In the genomic region with DNA sequence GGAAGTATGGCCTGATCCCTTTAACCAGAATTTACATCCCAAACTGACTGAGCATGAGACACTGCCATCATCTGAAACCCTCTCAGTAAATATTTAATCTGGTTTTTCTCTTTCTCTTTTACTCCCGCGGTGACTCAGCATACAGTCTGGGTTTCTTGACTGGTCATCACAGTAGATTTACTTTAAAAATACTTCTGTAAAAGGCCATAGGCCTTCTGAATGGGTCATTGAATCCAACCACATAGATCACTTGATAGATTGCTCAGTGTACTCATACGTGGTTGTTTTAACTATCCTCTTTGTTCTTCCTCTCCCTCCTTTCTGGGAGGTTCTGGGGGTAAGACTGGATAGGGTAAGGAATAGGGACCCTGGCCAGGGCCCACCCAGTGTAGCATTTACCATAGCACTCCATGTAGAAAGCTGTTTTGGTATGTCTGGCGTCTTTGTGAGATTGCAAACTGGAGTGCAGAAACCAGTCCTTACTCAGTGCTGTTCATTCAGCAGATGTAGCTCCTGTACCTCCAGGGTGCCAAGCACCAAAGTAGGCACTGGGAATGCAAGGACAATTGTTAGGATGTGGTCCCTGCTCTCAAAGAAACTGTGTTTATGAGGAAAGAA, we compare ENCODE assay signal across 9 cellular contexts.
DNase-seq lines count a peak whose midpoint lies in the region; ATAC-seq and TF ChIP-seq lines count a peak whose summit lies in the region.
"Had no signal": no experiment of that assay in that cellular context is flagged by ENCODE, and none has a peak within 500 bp of the region (broad histone marks: within the 10 kb centered on the region; RNA-seq: fewer than 3 reads in every experiment).

No MANE protein-coding gene starts in this region.

- H3K27ac Mint-ChIP-seq in mesothelial cell of epicardium = no peak overlapping the region

- peaks cover 7% of the 10 kb centered on the region for H3K36me3 Mint-ChIP-seq in mesothelial cell of epicardium

- H3K27me3 Mint-ChIP-seq in mesothelial cell of epicardium (ENCODE audit: low read depth) = no peaks in the 10 kb centered on the region

- H3K4me3 Mint-ChIP-seq in mesothelial cell of epicardium = no peak overlapping the region

- H3K9me3 Mint-ChIP-seq in mesothelial cell of epicardium = peaks cover 14% of the 10 kb centered on the region

- ATAC-seq in GM19324 (IDR thresholded peaks at IDR 0.05; ENCODE audit: low FRiP score, unreplicated experiment) (peak; percentile 82), HG03045 (IDR thresholded peaks at IDR 0.05; ENCODE audit: unreplicated experiment) (peak; percentile 80)

- no peaks in the 10 kb centered on the region for H3K4me1 Mint-ChIP-seq in mesothelial cell of epicardium

- DNase-seq in amniotic stem cell (lab: John Stamatoyannopoulos, UW) = peak; percentile 51
- DNase-seq in renal cortical epithelial cell (ENCODE audit: low read depth) = peak; percentile 97
- no peak for DNase-seq in NCI-H526 treated with DMSO at 0.1 percent for 48 hours (lab: John Stamatoyannopoulos, UW)
- DNase-seq in stimulated activated CD4-positive, alpha-beta T cell treated with anti-CD3 and anti-CD28 coated beads, Interleukin-2, amount 100 ng/mL, for 48 hours = no peak
- no peak for DNase-seq in RKO (ENCODE audit: low spot score)
- DNase-seq in mesothelial cell of epicardium (ENCODE audit: low spot score in 2 of 2, unreplicated experiment in 2 of 2) = no peak
- DNase-seq: upper lobe of left lung had no signal

- TF ChIP-seq CTCF in mesothelial cell of epicardium (IDR thresholded peaks at IDR 0.05; ENCODE audit: unreplicated experiment) = no peak

Comparison
In these comparisons a context has a peak if more than half of its experiments do, and no peak if none do; other contexts are left out.
1. DNase-seq: peak in amniotic stem cell (single experiment) and renal cortical epithelial cell (single experiment); none in NCI-H526 treated with DMSO at 0.1 percent for 48 hours (single experiment), stimulated activated CD4-positive, alpha-beta T cell treated with anti-CD3 and anti-CD28 coated beads, Interleukin-2, amount 100 ng/mL, for 48 hours (0 of 2), RKO (single experiment) and mesothelial cell of epicardium (0 of 2).